20 cellular contexts compared by ENCODE assay signal in genomic region chr6:169293196-169293595, GRCh38. TPM values are rescaled to one million over a fixed set of nuclear protein-coding genes. Genes with fewer than 3 reads are reported as not detected.
DNase-seq lines count a peak whose midpoint lies in the region; ATAC-seq and TF ChIP-seq lines count a peak whose summit lies in the region.
"Had no signal": no experiment of that assay in that cellular context is flagged by ENCODE, and none has a peak within 500 bp of the region (broad histone marks: within the 10 kb centered on the region; RNA-seq: fewer than 3 reads in every experiment).

No MANE protein-coding gene starts in this region.

- peak overlapping the region; percentile 75; the same call in 1 of the 2 replicates for H3K4me2 ChIP-seq in SK-N-SH

- H3K27me3 ChIP-seq in SK-N-SH (ENCODE audit: insufficient read depth) (no peaks in the 10 kb centered on the region), adipocyte (replicated peaks; ENCODE audit: control insufficient read depth, insufficient read depth, low read length) (no peaks in the 10 kb centered on the region), vagina (no peaks in the 10 kb centered on the region)
- H3K27me3 ChIP-seq: left lung, SJSA1 had no signal

- peaks cover 0 to 17% of the 10 kb centered on the region in 2 experiments; a peak in 3 of 4 replicates for H3K4me1 ChIP-seq in SK-N-SH (ENCODE audit: control insufficient read depth in 1 of 2, insufficient read depth in 2 of 2, low read depth in 1 of 2, low read length in 1 of 2)
- H3K4me1 ChIP-seq in adipocyte (ENCODE audit: control insufficient read depth, insufficient read depth, low read length): peaks cover 50% of the 10 kb centered on the region
- H3K4me1 ChIP-seq in vagina: peaks cover 46% of the 10 kb centered on the region

- H3K9ac ChIP-seq in SK-N-SH (no peak overlapping the region), adipocyte (ENCODE audit: low read length) (no peak overlapping the region)

- DNase-seq in SK-N-SH: no peak
- DNase-seq in adipocyte (ENCODE audit: low read depth): peak; percentile 16
- peak; percentile 38 for DNase-seq in fibroblast of villous mesenchyme (ENCODE audit: low read depth)
- DNase-seq in vagina (ENCODE audit: extremely low spot score in 2 of 2): no peak
- no peak for DNase-seq in epidermal melanocyte (ENCODE audit: insufficient read length, low spot score)
- no peak for DNase-seq in HuH-7.5 (ENCODE audit: low spot score)
- no peak for DNase-seq in HuH-7 (ENCODE audit: low spot score)
- DNase-seq: activated B cell treated with CpG ODN at 0.5 μM for 24 hours; activated CD4-positive, alpha-beta memory T cell treated with anti-CD3 and anti-CD28 coated beads for 36 hours; glutamatergic neuron; left lung; NCI-H1694 treated with DMSO at 0.1 percent for 48 hours; NCI-H82; PC-9; spleen; stimulated activated CD4-positive, alpha-beta T cell treated with anti-CD3 and anti-CD28 coated beads, Interleukin-4, amount 100 ng/mL, for 4 hours; stimulated activated naive CD8-positive, alpha-beta T cell treated with anti-CD3 and anti-CD28 coated beads, Interleukin-15, amount 100 ng/mL, for 72 hours had no signal

- POLR2A ChIA-PET in SK-N-SH (lab: Yijun Ruan, JAX): no interaction called here

- H2AFZ ChIP-seq in SK-N-SH (ENCODE audit: low read depth): peak overlapping the region; percentile 57; the same call in 1 of the 2 replicates
- H2AFZ ChIP-seq: PC-9 had no signal

- TF ChIP-seq RAD21 in SK-N-SH (IDR thresholded peaks at IDR 0.05; ENCODE audit: low read length): no peak

- CTCF ChIA-PET in SK-N-SH (lab: Yijun Ruan, JAX): no interaction called here

- peaks cover 11% of the 10 kb centered on the region for H3F3A ChIP-seq in SK-N-SH (replicated peaks; ENCODE audit: insufficient read depth)

- no peaks in the 10 kb centered on the region for H3K79me2 ChIP-seq in SK-N-SH (ENCODE audit: insufficient read depth)

- H4K20me1 ChIP-seq in SK-N-SH (ENCODE audit: insufficient read depth): no peaks in the 10 kb centered on the region

- H3K27ac ChIP-seq in SK-N-SH (ENCODE audit: low read depth in 2 of 2, low read length in 1 of 2) (peak overlapping the region; percentile 80 to 81; a peak in 3 of 4 replicates), vagina (peak overlapping the region; percentile 78)
- H3K27ac ChIP-seq: HL-60, left lung, PC-9, SJSA1 had no signal

- no peak for TF ChIP-seq POLR2A in vagina (IDR thresholded peaks at IDR 0.05)

- H3K36me3 ChIP-seq in SK-N-SH (replicated peaks in 1 of 2; ENCODE audit: control insufficient read depth in 1 of 2, insufficient read depth in 2 of 2, low read length in 1 of 2): no peaks in the 10 kb centered on the region
- no peaks in the 10 kb centered on the region for H3K36me3 ChIP-seq in adipocyte (ENCODE audit: control insufficient read depth, insufficient read depth, low read length, severe bottlenecking)
- no peaks in the 10 kb centered on the region for H3K36me3 ChIP-seq in vagina
- H3K36me3 ChIP-seq: left lung, SJSA1, spleen had no signal

- 19% methylated on average over 2 of the region's 2 CpGs for WGBS in SK-N-SH (ENCODE audit: low lambda C conversion rate)

- H3K4me3 ChIP-seq in SK-N-SH (ENCODE audit: low read depth in 2 of 2, low read length in 1 of 2) (no peak overlapping the region), adipocyte (ENCODE audit: low read length) (no peak overlapping the region), fibroblast of villous mesenchyme (ENCODE audit: low read depth, low read length) (no peak overlapping the region), vagina (no peak overlapping the region)
- H3K4me3 ChIP-seq: left lung, PC-9, SJSA1, spleen had no signal

- H3K9me3 ChIP-seq in SK-N-SH: 0 out of 2 replicates have a peak, but pooled peaks cover 9% of the 10 kb centered on the region
- H3K9me3 ChIP-seq in adipocyte (ENCODE audit: control insufficient read depth, low read length): peaks cover 10% of the 10 kb centered on the region
- no peaks in the 10 kb centered on the region for H3K9me3 ChIP-seq in vagina
- H3K9me3 ChIP-seq: SJSA1 had no signal

- TF ChIP-seq EP300 in SK-N-SH (IDR thresholded peaks at IDR 0.05; ENCODE audit: borderline replicate concordance in 1 of 2, low read depth in 1 of 2, low read length in 1 of 2): no peak

- TF ChIP-seq CTCF in SK-N-SH (IDR thresholded peaks at IDR 0.05): no peak
- TF ChIP-seq CTCF in fibroblast of villous mesenchyme (IDR thresholded peaks at IDR 0.05; ENCODE audit: insufficient read depth, low read depth, low read length): no peak
- no peak for TF ChIP-seq CTCF in vagina (IDR thresholded peaks at IDR 0.05)

- H3K9me2 ChIP-seq in SK-N-SH: no peaks in the 10 kb centered on the region

- intact Hi-C loops in vagina (cut with DNase I): no loop called here

- ATAC-seq in SK-N-SH treated with all-trans-retinoic acid at 6 μM for 48 hours: no peak
- ATAC-seq: stimulated activated naive CD8-positive, alpha-beta T cell treated with anti-CD3 and anti-CD28 coated beads, Interleukin-15, amount 100 ng/mL, for 72 hours had no signal

TF ChIP-seq in SK-N-SH, 30 proteins besides CTCF, POLR2A, EP300 and RAD21 (continues in another document):
- TF ChIP-seq NRF1 (IDR thresholded peaks at IDR 0.05; ENCODE audit: low read depth, low read length) (no peak), NFIC (IDR thresholded peaks at IDR 0.05; ENCODE audit: borderline replicate concordance) (no peak), MAX (IDR thresholded peaks at IDR 0.05; ENCODE audit: low read depth) (no peak), REST (IDR thresholded peaks at IDR 0.05; ENCODE audit: low read depth, low read length) (no peak), MEF2A (IDR thresholded peaks at IDR 0.05; ENCODE audit: borderline replicate concordance, low read depth) (no peak)

TF ChIP-seq in SK-N-SH treated with all-trans-retinoic acid at 6 μM for 48 hours, 23 proteins besides CTCF, POLR2A, EP300 and RAD21:
- no peak for TF ChIP-seq POU6F1 (CRISPR knock-in tag; IDR thresholded peaks at IDR 0.05; ENCODE audit: borderline replicate concordance, low read depth)
- no peak for TF ChIP-seq RARB (CRISPR knock-in tag; IDR thresholded peaks at IDR 0.05)
- TF ChIP-seq ISL1 (CRISPR knock-in tag; IDR thresholded peaks at IDR 0.05): no peak
- no peak for TF ChIP-seq ZC3H10 (CRISPR knock-in tag; IDR thresholded peaks at IDR 0.05)
- TF ChIP-seq ZNF565 (CRISPR knock-in tag; conservative IDR thresholded peaks at IDR 0.05; ENCODE audit: low read depth): no peak
- TF ChIP-seq ZFP3 (CRISPR knock-in tag; IDR thresholded peaks at IDR 0.05): no peak
- no peak for TF ChIP-seq ZNF70 (CRISPR knock-in tag; IDR thresholded peaks at IDR 0.05)
- TF ChIP-seq GLIS3 (CRISPR knock-in tag; IDR thresholded peaks at IDR 0.05): no peak
- TF ChIP-seq CSDC2 (CRISPR knock-in tag; IDR thresholded peaks at IDR 0.05): no peak
- TF ChIP-seq ESRRG (CRISPR knock-in tag; IDR thresholded peaks at IDR 0.05): no peak
- TF ChIP-seq PPARA (CRISPR knock-in tag; IDR thresholded peaks at IDR 0.05; ENCODE audit: borderline replicate concordance): no peak
- TF ChIP-seq TCF4 (CRISPR knock-in tag; IDR thresholded peaks at IDR 0.05; ENCODE audit: borderline replicate concordance): no peak
- TF ChIP-seq SNAI2 (CRISPR knock-in tag; IDR thresholded peaks at IDR 0.05): no peak
- no peak for TF ChIP-seq CREB5 (CRISPR knock-in tag; IDR thresholded peaks at IDR 0.05; ENCODE audit: low read depth)
- no peak for TF ChIP-seq OSR1 (CRISPR knock-in tag; IDR thresholded peaks at IDR 0.05)

RNA-seq across cellular contexts. Expression of gene THBS2, which starts 39.5 kb away (rescaled TPM):
- 105 and 166 TPM in 2 replicates for polyA plus RNA-seq in SK-N-SH (2012; rRNA removed)
- polyA plus RNA-seq in SK-N-SH (2012; cell fraction: cytosol; rRNA removed): 65.3 and 85.1 TPM in 2 replicates
- polyA plus RNA-seq in SK-N-SH (2012; cell fraction: nucleus; rRNA removed): 172 and 184 TPM in 2 replicates
- total RNA-seq in fibroblast of villous mesenchyme: 374 and 478 TPM in 2 replicates
- 86.4 TPM for total RNA-seq in vagina
- total RNA-seq: activated B cell treated with CpG ODN at 0.5 μM for 24 hours; activated CD4-positive, alpha-beta memory T cell treated with anti-CD3 and anti-CD28 coated beads for 36 hours; PC-9; SJSA1 had no signal

Comparison
In these comparisons a context has a peak if more than half of its experiments do, and no peak if none do; other contexts are left out.
1. DNase-seq: peak in adipocyte (single experiment) and fibroblast of villous mesenchyme (single experiment); none in SK-N-SH (single experiment), vagina (0 of 2), epidermal melanocyte (single experiment), HuH-7.5 (single experiment) and HuH-7 (single experiment).